Comparison of ENCODE assay signal across 1 cellular context in the genomic region with DNA sequence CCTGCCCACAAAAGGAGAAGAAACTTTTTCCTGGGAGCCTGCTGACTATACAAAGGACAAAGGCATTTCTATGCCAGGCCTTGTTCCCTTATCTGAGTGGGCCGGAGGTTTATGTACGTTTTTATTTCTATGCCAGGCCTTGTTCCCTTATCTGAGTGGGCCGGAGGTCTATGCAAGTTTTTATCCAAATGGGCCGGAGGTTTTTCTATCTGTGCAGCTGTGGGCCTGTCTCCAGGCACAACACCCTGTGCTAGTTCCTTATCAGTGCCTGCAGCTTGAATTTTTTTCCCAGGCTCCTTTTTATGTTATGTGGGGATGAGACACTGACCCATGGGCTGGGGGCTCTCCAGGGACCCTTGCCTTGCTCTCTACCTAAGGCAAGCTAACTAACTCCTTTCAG.
TF ChIP-seq lines count a peak whose summit lies in the region.

No MANE protein-coding gene starts in this region.

TF ChIP-seq in K562, 482 proteins besides CTCF, POLR2A, EP300 and RAD21 (continued from another document and continues in another):
- no peak for TF ChIP-seq RREB1 (CRISPR knock-in tag; IDR thresholded peaks at IDR 0.05)
- TF ChIP-seq KLF13 (tag; IDR thresholded peaks at IDR 0.05; ENCODE audit: borderline replicate concordance, low read depth), result no peak
- TF ChIP-seq, protein P1, sequence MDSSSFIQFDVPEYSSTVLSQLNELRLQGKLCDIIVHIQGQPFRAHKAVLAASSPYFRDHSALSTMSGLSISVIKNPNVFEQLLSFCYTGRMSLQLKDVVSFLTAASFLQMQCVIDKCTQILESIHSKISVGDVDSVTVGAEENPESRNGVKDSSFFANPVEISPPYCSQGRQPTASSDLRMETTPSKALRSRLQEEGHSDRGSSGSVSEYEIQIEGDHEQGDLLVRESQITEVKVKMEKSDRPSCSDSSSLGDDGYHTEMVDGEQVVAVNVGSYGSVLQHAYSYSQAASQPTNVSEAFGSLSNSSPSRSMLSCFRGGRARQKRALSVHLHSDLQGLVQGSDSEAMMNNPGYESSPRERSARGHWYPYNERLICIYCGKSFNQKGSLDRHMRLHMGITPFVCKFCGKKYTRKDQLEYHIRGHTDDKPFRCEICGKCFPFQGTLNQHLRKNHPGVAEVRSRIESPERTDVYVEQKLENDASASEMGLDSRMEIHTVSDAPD (CRISPR knock-in tag; IDR thresholded peaks at IDR 0.05), result no peak
- TF ChIP-seq FOXA1 (IDR thresholded peaks at IDR 0.05; ENCODE audit: borderline replicate concordance), result no peak
- TF ChIP-seq ZNF644 (tag; IDR thresholded peaks at IDR 0.05; ENCODE audit: low read depth), result no peak
- no peak for TF ChIP-seq SMARCA5 (IDR thresholded peaks at IDR 0.05)
- TF ChIP-seq, protein P2, sequence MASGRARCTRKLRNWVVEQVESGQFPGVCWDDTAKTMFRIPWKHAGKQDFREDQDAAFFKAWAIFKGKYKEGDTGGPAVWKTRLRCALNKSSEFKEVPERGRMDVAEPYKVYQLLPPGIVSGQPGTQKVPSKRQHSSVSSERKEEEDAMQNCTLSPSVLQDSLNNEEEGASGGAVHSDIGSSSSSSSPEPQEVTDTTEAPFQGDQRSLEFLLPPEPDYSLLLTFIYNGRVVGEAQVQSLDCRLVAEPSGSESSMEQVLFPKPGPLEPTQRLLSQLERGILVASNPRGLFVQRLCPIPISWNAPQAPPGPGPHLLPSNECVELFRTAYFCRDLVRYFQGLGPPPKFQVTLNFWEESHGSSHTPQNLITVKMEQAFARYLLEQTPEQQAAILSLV (tag; IDR thresholded peaks at IDR 0.05), result no peak
- TF ChIP-seq DMBX1 (CRISPR knock-in tag; IDR thresholded peaks at IDR 0.05; ENCODE audit: borderline replicate concordance), result peak; percentile 72; the same call in 1 of the 2 replicates
- TF ChIP-seq WHSC1 (IDR thresholded peaks at IDR 0.05; ENCODE audit: low read length), result no peak
- no peak for TF ChIP-seq NR2F6 (CRISPR knock-in tag; IDR thresholded peaks at IDR 0.05)
- TF ChIP-seq GATAD2B (IDR thresholded peaks at IDR 0.05; ENCODE audit: borderline replicate concordance), result no peak
- TF ChIP-seq PTTG1 (tag; IDR thresholded peaks at IDR 0.05; ENCODE audit: low read depth), result no peak
- peak; percentile 64 for TF ChIP-seq SMARCA4 (IDR thresholded peaks at IDR 0.05)
- peak; percentile 89 for TF ChIP-seq POLR2AphosphoS5 (IDR thresholded peaks at IDR 0.05; ENCODE audit: control insufficient read depth, insufficient read depth, low read depth, low read length)
- TF ChIP-seq TOE1 (IDR thresholded peaks at IDR 0.05; ENCODE audit: borderline replicate concordance), result no peak
- TF ChIP-seq TOE1 (CRISPR knock-in tag; IDR thresholded peaks at IDR 0.05; ENCODE audit: borderline replicate concordance, low read depth), result no peak
- TF ChIP-seq ZNF445 (CRISPR knock-in tag; IDR thresholded peaks at IDR 0.05; ENCODE audit: low read depth), result no peak
- TF ChIP-seq PML (IDR thresholded peaks at IDR 0.05; ENCODE audit: low read length), result peak; percentile 87
- TF ChIP-seq RFX1 (IDR thresholded peaks at IDR 0.05), result no peak
- TF ChIP-seq ASH1L (IDR thresholded peaks at IDR 0.05; ENCODE audit: borderline replicate concordance, low read depth, partially characterized antibody), result no peak
- 0 out of 2 replicates have a peak, but pooled peaks have one; percentile 35 for TF ChIP-seq SMARCE1 (IDR thresholded peaks at IDR 0.05)
- no peak for TF ChIP-seq U2AF1 (optimal IDR thresholded peaks at IDR 0.05; ENCODE audit: low read depth, low read length)
- TF ChIP-seq, protein P3, sequence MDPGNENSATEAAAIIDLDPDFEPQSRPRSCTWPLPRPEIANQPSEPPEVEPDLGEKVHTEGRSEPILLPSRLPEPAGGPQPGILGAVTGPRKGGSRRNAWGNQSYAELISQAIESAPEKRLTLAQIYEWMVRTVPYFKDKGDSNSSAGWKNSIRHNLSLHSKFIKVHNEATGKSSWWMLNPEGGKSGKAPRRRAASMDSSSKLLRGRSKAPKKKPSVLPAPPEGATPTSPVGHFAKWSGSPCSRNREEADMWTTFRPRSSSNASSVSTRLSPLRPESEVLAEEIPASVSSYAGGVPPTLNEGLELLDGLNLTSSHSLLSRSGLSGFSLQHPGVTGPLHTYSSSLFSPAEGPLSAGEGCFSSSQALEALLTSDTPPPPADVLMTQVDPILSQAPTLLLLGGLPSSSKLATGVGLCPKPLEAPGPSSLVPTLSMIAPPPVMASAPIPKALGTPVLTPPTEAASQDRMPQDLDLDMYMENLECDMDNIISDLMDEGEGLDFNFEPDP (CRISPR knock-in tag; IDR thresholded peaks at IDR 0.05), result no peak
- peak; percentile 81 for TF ChIP-seq MTA2 (IDR thresholded peaks at IDR 0.05; ENCODE audit: low read depth)
- TF ChIP-seq ZNF174 (CRISPR knock-in tag; IDR thresholded peaks at IDR 0.05), result no peak
- no peak for TF ChIP-seq GTF2F1 (IDR thresholded peaks at IDR 0.05; ENCODE audit: low read depth, low read length)
- no peak for TF ChIP-seq ARHGAP35 (IDR thresholded peaks at IDR 0.05; ENCODE audit: partially characterized antibody)
- no peak for TF ChIP-seq GTF3C2 (IDR thresholded peaks at IDR 0.05; ENCODE audit: borderline replicate concordance, extremely low read depth, insufficient read length)
- TF ChIP-seq ZBTB8A (IDR thresholded peaks at IDR 0.05; ENCODE audit: partially characterized antibody), result no peak
- no peak for TF ChIP-seq ZBED1 (IDR thresholded peaks at IDR 0.05)
- TF ChIP-seq DPF2 (IDR thresholded peaks at IDR 0.05), result peak; percentile 51
- no peak for TF ChIP-seq ZNF740 (CRISPR knock-in tag; IDR thresholded peaks at IDR 0.05)
- no peak for TF ChIP-seq ZNF740 (tag; IDR thresholded peaks at IDR 0.05)
- TF ChIP-seq MTA3 (IDR thresholded peaks at IDR 0.05; ENCODE audit: borderline replicate concordance), result no peak
- TF ChIP-seq TAL1 (IDR thresholded peaks at IDR 0.05), result peak; percentile 88
- TF ChIP-seq, protein P4, sequence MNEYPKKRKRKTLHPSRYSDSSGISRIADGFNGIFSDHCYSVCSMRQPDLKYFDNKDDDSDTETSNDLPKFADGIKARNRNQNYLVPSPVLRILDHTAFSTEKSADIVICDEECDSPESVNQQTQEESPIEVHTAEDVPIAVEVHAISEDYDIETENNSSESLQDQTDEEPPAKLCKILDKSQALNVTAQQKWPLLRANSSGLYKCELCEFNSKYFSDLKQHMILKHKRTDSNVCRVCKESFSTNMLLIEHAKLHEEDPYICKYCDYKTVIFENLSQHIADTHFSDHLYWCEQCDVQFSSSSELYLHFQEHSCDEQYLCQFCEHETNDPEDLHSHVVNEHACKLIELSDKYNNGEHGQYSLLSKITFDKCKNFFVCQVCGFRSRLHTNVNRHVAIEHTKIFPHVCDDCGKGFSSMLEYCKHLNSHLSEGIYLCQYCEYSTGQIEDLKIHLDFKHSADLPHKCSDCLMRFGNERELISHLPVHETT (CRISPR knock-in tag; conservative IDR thresholded peaks at IDR 0.05 in 1 of 2, IDR thresholded peaks at IDR 0.05 in 1 of 2), result 0 out of 4 replicates have a peak, but pooled peaks of 1 of the 2 experiments have one; percentile 23
- no peak; the same call in 1 of the 2 replicates for TF ChIP-seq GATA2 (CRISPR knock-in tag; IDR thresholded peaks at IDR 0.05)
- TF ChIP-seq, protein P5, sequence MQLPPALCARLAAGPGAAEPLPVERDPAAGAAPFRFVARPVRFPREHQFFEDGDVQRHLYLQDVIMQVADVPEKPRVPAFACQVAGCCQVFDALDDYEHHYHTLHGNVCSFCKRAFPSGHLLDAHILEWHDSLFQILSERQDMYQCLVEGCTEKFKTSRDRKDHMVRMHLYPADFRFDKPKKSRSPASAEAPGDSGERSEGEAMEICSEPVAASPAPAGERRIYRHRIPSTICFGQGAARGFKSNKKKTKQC (CRISPR knock-in tag; IDR thresholded peaks at IDR 0.05), result no peak
- no peak for TF ChIP-seq SRF (CRISPR knock-in tag; IDR thresholded peaks at IDR 0.05)
- no peak for TF ChIP-seq CREBBP (IDR thresholded peaks at IDR 0.05; ENCODE audit: low read depth, low read length)
- no peak for TF ChIP-seq SRSF9 (IDR thresholded peaks at IDR 0.05; ENCODE audit: borderline replicate concordance, low read depth, low read length)
- no peak for TF ChIP-seq NCOA6 (IDR thresholded peaks at IDR 0.05)
- no peak for TF ChIP-seq BACH1 (tag; IDR thresholded peaks at IDR 0.05)
- TF ChIP-seq BMI1 (IDR thresholded peaks at IDR 0.05; ENCODE audit: low read length), result no peak
- TF ChIP-seq ZNF282 (CRISPR knock-in tag; IDR thresholded peaks at IDR 0.05), result no peak
- no peak for TF ChIP-seq KLF6 (CRISPR knock-in tag; IDR thresholded peaks at IDR 0.05; ENCODE audit: borderline replicate concordance)
- TF ChIP-seq GABPB2 (CRISPR knock-in tag; conservative IDR thresholded peaks at IDR 0.05), result no peak
- TF ChIP-seq SAFB2 (IDR thresholded peaks at IDR 0.05; ENCODE audit: borderline replicate concordance, low read depth, low read length, severe bottlenecking), result no peak
- no peak for TF ChIP-seq ZNF780A (CRISPR knock-in tag; IDR thresholded peaks at IDR 0.05)
- no peak for TF ChIP-seq YBX1 (IDR thresholded peaks at IDR 0.05)
- no peak for TF ChIP-seq PCBP2 (IDR thresholded peaks at IDR 0.05; ENCODE audit: low read depth, low read length, poor library complexity, severe bottlenecking)
- TF ChIP-seq FOXM1 (IDR thresholded peaks at IDR 0.05; ENCODE audit: low read depth), result peak; percentile 75
- TF ChIP-seq FOXM1 (CRISPR knock-in tag; IDR thresholded peaks at IDR 0.05; ENCODE audit: low read depth), result no peak
- TF ChIP-seq ZBTB12 (CRISPR knock-in tag; IDR thresholded peaks at IDR 0.05), result no peak
